13 cellular contexts compared by ENCODE assay signal in genomic region chr10:4407783-4408182, GRCh38.
A peak's percentile ranks its signal among the peaks of the same experiment; 100 is the strongest.
DNase-seq lines count a peak whose midpoint lies in the region; ATAC-seq and TF ChIP-seq lines count a peak whose summit lies in the region.
"Had no signal": no experiment of that assay in that cellular context is flagged by ENCODE, and none has a peak within 500 bp of the region (broad histone marks: within the 10 kb centered on the region; RNA-seq: fewer than 3 reads in every experiment).

No MANE protein-coding gene starts in this region.

- ATAC-seq in HG02885 (IDR thresholded peaks at IDR 0.05; ENCODE audit: poor library complexity, unreplicated experiment) (no peak), GM19455 (IDR thresholded peaks at IDR 0.05; ENCODE audit: unreplicated experiment) (no peak)
- ATAC-seq: left ventricle myocardium superior, pancreas, T-cell had no signal

- POLR2A ChIA-PET in A673 (lab: Charles Lee; ENCODE audit: low non-redundant PET) (no interaction called here), HEK293 (lab: Yijun Ruan, JAX) (no interaction called here)

- TF ChIP-seq CTCF in A673 (conservative IDR thresholded peaks at IDR 0.05; ENCODE audit: low read depth, low read length) (no peak), HEK293 (tag by site-specific recombination; IDR thresholded peaks at IDR 0.05) (no peak)

- CTCF ChIA-PET in A673 (lab: Charles Lee) (no interaction called here), HEK293 (lab: Yijun Ruan, JAX) (no interaction called here)

- DNase-seq in A673 (ENCODE audit: low spot score) (peak; percentile 16), RPMI7951 (ENCODE audit: low read depth) (peak; percentile 57), fibroblast of peridontal ligament (ENCODE audit: extremely low read depth) (peak; percentile 47), foreskin melanocyte (no peak), iPS-NIHi11 (ENCODE audit: low spot score) (no peak)
- DNase-seq: BE2C, esophagus squamous epithelium, left ventricle myocardium superior, pancreas, T-cell had no signal

- BruUV-seq in A673 (replicated peaks; lab: Mats Ljungman, UMichigan), result no TSS peak

- peaks cover 4% of the 10 kb centered on the region for H3K4me1 ChIP-seq in A673 (ENCODE audit: insufficient read depth, low read length, poor library complexity, severe bottlenecking)
- H3K4me1 ChIP-seq in HEK293 (ENCODE audit: control insufficient read depth, insufficient read depth, low read length), result no peaks in the 10 kb centered on the region
- H3K4me1 ChIP-seq: BE2C, esophagus squamous epithelium, pancreas had no signal

- intact Hi-C loops in A673 (cut with micrococcal nuclease; ENCODE audit: unreplicated experiment), result no loop called here

- H3K36me3 ChIP-seq in A673 (ENCODE audit: insufficient read depth, low read length, poor library complexity, severe bottlenecking) (no peaks in the 10 kb centered on the region), HEK293 (ENCODE audit: control insufficient read depth in 2 of 2, insufficient read depth in 1 of 2, low read length in 2 of 2) (no peaks in the 10 kb centered on the region)
- H3K36me3 ChIP-seq: BE2C, esophagus squamous epithelium, pancreas had no signal

- H3K9me3 ChIP-seq in A673 (ENCODE audit: low read depth, low read length, poor library complexity, severe bottlenecking), result no peaks in the 10 kb centered on the region
- H3K9me3 ChIP-seq in HEK293 (ENCODE audit: control insufficient read depth, insufficient read depth, low read depth, low read length), result no peaks in the 10 kb centered on the region
- H3K9me3 ChIP-seq: BE2C, esophagus squamous epithelium, pancreas had no signal

- H3K4me3 ChIP-seq in A673 (ENCODE audit: low read depth, low read length, poor library complexity, severe bottlenecking) (no peak overlapping the region), HEK293 (ENCODE audit: low read depth, low read length) (no peak overlapping the region)
- H3K4me3 ChIP-seq: esophagus squamous epithelium, pancreas had no signal

- peaks cover 25% of the 10 kb centered on the region for H3K27me3 ChIP-seq in A673 (replicated peaks; ENCODE audit: insufficient read depth, low read depth, low read length, poor library complexity)
- H3K27me3 ChIP-seq: BE2C, esophagus squamous epithelium had no signal

- H3K27ac ChIP-seq in A673 (ENCODE audit: low read depth, low read length, poor library complexity, severe bottlenecking) (no peak overlapping the region), HEK293 (ENCODE audit: extremely low read depth, low read depth, low read length) (no peak overlapping the region)
- H3K27ac ChIP-seq: esophagus squamous epithelium, pancreas had no signal

TF ChIP-seq in HEK293, 187 proteins besides CTCF, POLR2A, EP300 and RAD21:
- TF ChIP-seq PRDM10 (tag by site-specific recombination; IDR thresholded peaks at IDR 0.05), result peak; percentile 56
- no peak for TF ChIP-seq ZBTB7A (tag by site-specific recombination; IDR thresholded peaks at IDR 0.05; ENCODE audit: low read depth)
- TF ChIP-seq ZNF518A (tag by site-specific recombination; conservative IDR thresholded peaks at IDR 0.05; ENCODE audit: low read depth), result 0 out of 2 replicates have a peak, but pooled peaks have one; percentile 44
- no peak for TF ChIP-seq ZXDB (tag by site-specific recombination; IDR thresholded peaks at IDR 0.05)
- TF ChIP-seq ZSCAN5A (tag by site-specific recombination; IDR thresholded peaks at IDR 0.05), result no peak
TF ChIP-seq in HEK293: peak in this region for 2.

Comparison
In these comparisons a context has a peak if more than half of its experiments do, and no peak if none do; other contexts are left out.
1. DNase-seq: peak in A673 (single experiment), RPMI7951 (single experiment) and fibroblast of peridontal ligament (single experiment); none in foreskin melanocyte (single experiment) and iPS-NIHi11 (single experiment).